In the genomic region with DNA sequence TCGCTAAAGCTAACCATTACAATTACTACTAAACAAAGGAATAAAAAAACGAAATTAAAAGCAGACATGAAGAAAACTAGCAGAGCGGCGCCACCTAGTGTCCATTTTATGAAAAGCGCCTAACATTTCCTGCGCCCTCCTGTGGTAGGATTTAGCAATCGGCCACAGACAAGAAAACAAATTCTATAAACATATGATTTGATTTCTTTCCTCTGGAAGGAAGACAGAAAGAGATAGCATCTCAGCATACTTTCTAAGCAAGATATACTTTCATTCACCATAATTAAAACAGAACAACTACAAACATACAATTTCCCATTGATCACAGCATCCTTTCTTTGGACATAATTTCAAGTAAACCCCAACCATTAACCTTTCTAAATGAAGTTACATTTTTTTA, we compare ENCODE assay signal across 8 cellular contexts.
DNase-seq lines count a peak whose midpoint lies in the region; ATAC-seq and TF ChIP-seq lines count a peak whose summit lies in the region.

No MANE protein-coding gene starts in this region.

- no peak for ATAC-seq in GM21360 (IDR thresholded peaks at IDR 0.05; ENCODE audit: unreplicated experiment)

- H3K9ac ChIP-seq in colonic mucosa (ENCODE audit: low read depth in 2 of 2, low read length in 2 of 2): peak overlapping the region in 1 of 2 donors; percentile 2

- H3K4me1 ChIP-seq in A673 (ENCODE audit: insufficient read depth, low read length, poor library complexity, severe bottlenecking) (peaks cover 8% of the 10 kb centered on the region), colonic mucosa (no peaks in the 10 kb centered on the region)

- POLR2A ChIA-PET in A673 (lab: Charles Lee; ENCODE audit: low non-redundant PET): no interaction called here

- TF ChIP-seq CTCF in A673 (conservative IDR thresholded peaks at IDR 0.05; ENCODE audit: low read depth, low read length) (peak; percentile 100), GM13976 (IDR thresholded peaks at IDR 0.05; ENCODE audit: borderline replicate concordance, control extremely low read depth, extremely low read depth, insufficient read depth, missing control alignments) (peak; percentile 98), colonic mucosa (IDR thresholded peaks at IDR 0.05) (peak; percentile 100), lower leg skin (IDR thresholded peaks at IDR 0.05) (peak in 2 of 3 donors; percentile 90 to 96)

- no peak overlapping the region for H3K27ac ChIP-seq in A673 (ENCODE audit: low read depth, low read length, poor library complexity, severe bottlenecking)
- H3K27ac ChIP-seq in colonic mucosa: no peak overlapping the region

- no peaks in the 10 kb centered on the region for H3K36me3 ChIP-seq in A673 (ENCODE audit: insufficient read depth, low read length, poor library complexity, severe bottlenecking)
- H3K36me3 ChIP-seq in colonic mucosa: no peaks in the 10 kb centered on the region

- in situ Hi-C loops in GM13976 (cut with MboI; ENCODE audit: low sequenced_read_pairs, unreplicated experiment): loop anchor here (10.0 kb wide), 1 partner anchor 301 kb away; no protein-coding TSS in a partner anchor

- DNase-seq in A673 (ENCODE audit: low spot score) (peak; percentile 65), GM13976 (ENCODE audit: low spot score) (peak; percentile 54), NCI-H2227 treated with DMSO at 0.1 percent for 48 hours (lab: John Stamatoyannopoulos, UW) (peak; percentile 80), colonic mucosa (peak; percentile 69), lower leg skin (ENCODE audit: low spot score in 2 of 2) (peak; percentile 67 to 92)
- peak; percentile 70 for DNase-seq in activated CD4-positive, alpha-beta T cell treated with anti-CD3 and anti-CD28 coated beads for 48 hours
- peak; percentile 38 to 55 (median 46) for DNase-seq in stimulated activated CD4-positive, alpha-beta T cell treated with anti-CD3 and anti-CD28 coated beads, TNF-alpha, amount 100 ng/mL, for 24 hours (ENCODE audit: low read depth in 3 of 3)

- no TSS peak for BruUV-seq in A673 (replicated peaks; lab: Mats Ljungman, UMichigan)

- H3K4me3 ChIP-seq in A673 (ENCODE audit: low read depth, low read length, poor library complexity, severe bottlenecking): no peak overlapping the region
- no peak overlapping the region for H3K4me3 ChIP-seq in colonic mucosa
- H3K4me3 ChIP-seq in lower leg skin (ENCODE audit: low read depth, poor library complexity, severe bottlenecking): no peak overlapping the region

- H3K9me3 ChIP-seq in A673 (ENCODE audit: low read depth, low read length, poor library complexity, severe bottlenecking) (no peaks in the 10 kb centered on the region), colonic mucosa (no peaks in the 10 kb centered on the region)

- H3K27me3 ChIP-seq in A673 (replicated peaks; ENCODE audit: insufficient read depth, low read depth, low read length, poor library complexity) (no peaks in the 10 kb centered on the region), colonic mucosa (no peaks in the 10 kb centered on the region)

- CTCF ChIA-PET in A673 (lab: Charles Lee): interaction anchor here (0.6 to 3.4 kb wide), 5 partner anchors 20 to 307 kb away, joined by 3 to 21 read pairs (median 3); no protein-coding TSS in a partner anchor

- intact Hi-C loops in A673 (cut with micrococcal nuclease; ENCODE audit: unreplicated experiment) (loop anchor here (1.0 to 5.0 kb wide), 3 partner anchors 175 to 801 kb away; no protein-coding TSS in a partner anchor), colonic mucosa (cut with DNase I) (loop anchor here (2.0 to 5.0 kb wide), 3 partner anchors 173 to 305 kb away; no protein-coding TSS in a partner anchor), lower leg skin (cut with DNase I; ENCODE audit: low total_unique reads) (loop anchor here (10.0 kb wide), 1 partner anchor 171 kb away; no protein-coding TSS in a partner anchor)

- TF ChIP-seq POLR2A in lower leg skin (IDR thresholded peaks at IDR 0.05): no peak

- 0% methylated on average over 7 of the region's 7 CpGs for WGBS in lower leg skin, 2 donors
